Comparison of ENCODE assay signal across 11 cellular contexts in genomic region chr6:152185158-152185574, GRCh38.
DNase-seq lines count a peak whose midpoint lies in the region; ATAC-seq, FAIRE-seq and TF ChIP-seq lines count a peak whose summit lies in the region.
"Had no signal": no experiment of that assay in that cellular context is flagged by ENCODE, and none has a peak within 500 bp of the region (broad histone marks: within the 10 kb centered on the region; RNA-seq: fewer than 3 reads in every experiment).

No MANE protein-coding gene starts in this region.

- H2BK15ac ChIP-seq in mesendoderm (replicated peaks; ENCODE audit: low read depth), result no peak overlapping the region

- no peak overlapping the region for H2BK120ac ChIP-seq in mesendoderm (ENCODE audit: low read depth, low read length)

- no peak overlapping the region for H3K23ac ChIP-seq in mesendoderm (ENCODE audit: low read length)

- no peak overlapping the region for H3K4me2 ChIP-seq in mesendoderm (ENCODE audit: low read length)

- H2BK5ac ChIP-seq in mesendoderm (ENCODE audit: low read length), result no peak overlapping the region

- no peak overlapping the region for H3K4ac ChIP-seq in mesendoderm (ENCODE audit: low read depth, low read length)

- H2AK5ac ChIP-seq in mesendoderm (ENCODE audit: low read length), result no peak overlapping the region

- no peaks in the 10 kb centered on the region for H3K79me2 ChIP-seq in mesendoderm (ENCODE audit: control insufficient read depth, insufficient read depth, low read length)

- WGBS in thyroid gland, 2 donors, result 77 to 90% methylated on average over 4 of the region's 4 CpGs
- WGBS in mesendoderm (ENCODE audit: extremely low coverage, insufficient coverage, low lambda C conversion rate), result no CpG with 5 or more reads among the region's 4 CpGs

- DNase-seq in GM18507 (ENCODE audit: extremely low spot score, insufficient read length, low read depth), result no peak
- DNase-seq in germinal center (ENCODE audit: low spot score), result peak; percentile 21
- DNase-seq in thyroid gland, result no peak
- DNase-seq in mesendoderm, result no peak
- DNase-seq in SHP77 treated with DMSO at 0.1 percent for 48 hours (lab: John Stamatoyannopoulos, UW), result no peak
- DNase-seq in nucleus accumbens (lab: John Stamatoyannopoulos, UW), result no peak
- DNase-seq: body of pancreas, left cardiac atrium had no signal

- TF ChIP-seq POLR2A in thyroid gland (IDR thresholded peaks at IDR 0.05), result no peak

- peak; percentile 63 for ATAC-seq in GM21515 (IDR thresholded peaks at IDR 0.05; ENCODE audit: unreplicated experiment)
- ATAC-seq in HG03521 (IDR thresholded peaks at IDR 0.05; ENCODE audit: unreplicated experiment), result peak; percentile 43
- ATAC-seq: body of pancreas, Panc1 had no signal

- H3K27ac ChIP-seq in thyroid gland (no peak overlapping the region), mesendoderm (ENCODE audit: low read depth, low read length) (no peak overlapping the region)

- H3K36me3 ChIP-seq in thyroid gland, result peaks cover 0 to 5% of the 10 kb centered on the region in 2 donors
- no peaks in the 10 kb centered on the region for H3K36me3 ChIP-seq in mesendoderm (ENCODE audit: control insufficient read depth, insufficient read depth, low read length)

- no peak overlapping the region for H3K18ac ChIP-seq in mesendoderm (ENCODE audit: low read length)

- intact Hi-C loops in thyroid gland (cut with DNase I), result no loop called here

- H3K4me3 ChIP-seq in thyroid gland (replicated peaks in 1 of 3), result no peak overlapping the region
- H3K4me3 ChIP-seq in mesendoderm (ENCODE audit: low read length), result no peak overlapping the region
- H3K4me3 ChIP-seq: body of pancreas had no signal

- H3K9me3 ChIP-seq in thyroid gland, result no peaks in the 10 kb centered on the region
- H3K9me3 ChIP-seq: body of pancreas had no signal

- H3K27me3 ChIP-seq in thyroid gland, result no peaks in the 10 kb centered on the region
- H3K27me3 ChIP-seq in mesendoderm (ENCODE audit: insufficient read depth, low read length, poor library complexity), result no peaks in the 10 kb centered on the region
- H3K27me3 ChIP-seq: body of pancreas had no signal

- H3K79me1 ChIP-seq in mesendoderm (ENCODE audit: low read length), result no peaks in the 10 kb centered on the region

- H4K8ac ChIP-seq in mesendoderm (ENCODE audit: low read depth, low read length), result no peak overlapping the region

- H3K9ac ChIP-seq in mesendoderm (ENCODE audit: low read length), result no peak overlapping the region

- TF ChIP-seq CTCF in thyroid gland (IDR thresholded peaks at IDR 0.05), result no peak

- no peak overlapping the region for H4K5ac ChIP-seq in mesendoderm (ENCODE audit: low read length)

- peak; percentile 81 for FAIRE-seq in GM18507 (lab: Jason Lieb, UNC)

- H3K4me1 ChIP-seq in thyroid gland (no peaks in the 10 kb centered on the region), mesendoderm (ENCODE audit: control insufficient read depth, low read depth, low read length) (no peaks in the 10 kb centered on the region)
- H3K4me1 ChIP-seq: body of pancreas had no signal

- H3K56ac ChIP-seq in mesendoderm (ENCODE audit: low read length), result no peak overlapping the region
